8 cellular contexts compared by ENCODE assay signal in the genomic region with DNA sequence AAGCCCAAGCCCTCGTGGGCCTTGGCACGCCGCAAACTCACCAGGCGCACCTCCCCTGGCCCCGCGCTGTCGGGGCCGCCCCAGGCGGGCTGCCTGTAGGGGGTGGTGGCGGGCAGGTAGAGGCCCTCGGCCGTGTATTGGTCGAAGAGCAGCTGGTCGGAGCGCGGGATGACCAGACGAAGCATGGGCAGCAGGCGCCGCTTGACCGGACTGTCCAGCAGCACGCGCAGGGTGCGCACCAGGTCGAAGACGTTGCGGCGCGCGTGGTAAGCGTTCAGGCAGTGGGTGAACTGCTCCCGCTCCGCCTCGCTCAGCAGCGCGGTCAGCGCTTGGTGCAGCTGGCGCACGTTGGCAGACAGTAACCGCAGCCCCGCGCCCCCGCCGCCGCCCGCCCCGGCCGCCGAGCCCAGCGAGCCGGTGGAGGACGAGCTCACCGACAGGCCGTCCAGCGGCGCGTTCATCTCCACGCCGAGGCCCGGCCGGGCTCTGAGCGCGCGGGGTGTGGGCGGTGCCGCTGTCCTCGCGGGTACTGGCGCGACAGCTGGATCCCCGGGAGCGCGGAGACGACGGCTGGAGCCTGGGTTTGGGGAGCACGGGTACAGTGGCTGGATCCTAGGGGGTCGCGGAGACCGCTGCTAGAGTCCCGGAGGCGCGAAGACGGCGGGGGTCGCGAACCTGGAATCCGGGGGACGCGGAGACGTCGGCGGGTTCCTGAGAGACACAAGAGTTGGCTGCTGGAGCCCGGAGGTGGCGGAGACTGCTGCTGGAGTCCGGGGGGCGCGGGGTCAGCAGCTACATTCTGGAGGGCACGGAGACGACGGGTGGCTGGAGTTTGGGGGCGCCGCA. TPM values are rescaled to one million over a fixed set of nuclear protein-coding genes. Genes with fewer than 3 reads are reported as not detected.
A peak's percentile ranks its signal among the peaks of the same experiment; 100 is the strongest.
DNase-seq lines count a peak whose midpoint lies in the region; ATAC-seq and TF ChIP-seq lines count a peak whose summit lies in the region.

No MANE protein-coding gene starts in this region.

- no peaks in the 10 kb centered on the region for H3K36me3 ChIP-seq in BLaER1 treated with 17β-estradiol and CSF1 and Interleukin-3, amounts not matched to agents 10 nM and 100 nM
- H3K36me3 ChIP-seq in HUES64 (ENCODE audit: insufficient read depth, low read length) (no peaks in the 10 kb centered on the region), ectodermal cell (ENCODE audit: control insufficient read depth, insufficient read depth, low read length) (no peaks in the 10 kb centered on the region), lung (ENCODE audit: control insufficient read depth in 2 of 2, insufficient read depth in 2 of 2, low read length in 2 of 2) (no peaks in the 10 kb centered on the region)

- peaks cover 0 to 15% (median 0%) of the 10 kb centered on the region in 11 experiments; a peak in 2 of 22 replicates for H4K20me1 ChIP-seq in BLaER1 treated with 17β-estradiol and CSF1 and Interleukin-3, amounts not matched to agents 10 nM and 100 nM

- H3K27ac ChIP-seq in BLaER1 treated with 17β-estradiol and CSF1 and Interleukin-3, amounts not matched to agents 10 nM and 100 nM = peak overlapping the region in 8 of 11 experiments; percentile 8 to 83 (median 46); a peak in 10 of 22 replicates
- no peak overlapping the region for H3K27ac ChIP-seq in HUES64 (ENCODE audit: low read depth, low read length)
- no peak overlapping the region for H3K27ac ChIP-seq in ectodermal cell (ENCODE audit: insufficient read depth, low read depth, low read length, poor library complexity, severe bottlenecking)
- H3K27ac ChIP-seq in lung (ENCODE audit: low read depth in 1 of 2, low read length in 1 of 2) = peak overlapping the region in 1 of 2 donors; percentile 41

- peaks cover 6 to 33% (median 10%) of the 10 kb centered on the region in 10 experiments; a peak in 19 of 20 replicates for H3K4me1 ChIP-seq in BLaER1 treated with 17β-estradiol and CSF1 and Interleukin-3, amounts not matched to agents 10 nM and 100 nM
- H3K4me1 ChIP-seq in HUES64 (ENCODE audit: insufficient read depth, low read length) (peaks cover 49% of the 10 kb centered on the region), ectodermal cell (ENCODE audit: control insufficient read depth, insufficient read depth, low read length) (peaks cover 42% of the 10 kb centered on the region), lung (ENCODE audit: control insufficient read depth in 2 of 2, insufficient read depth in 2 of 2, low read length in 2 of 2) (peaks cover 0 to 9% of the 10 kb centered on the region in 2 donors)

- TF ChIP-seq CTCF in lung (IDR thresholded peaks at IDR 0.05; ENCODE audit: control extremely low read depth, extremely low read depth) = no peak

- ATAC-seq in lung (ENCODE audit: insufficient read depth, low FRiP score) = peak; percentile 49
- ATAC-seq in GM19023 (IDR thresholded peaks at IDR 0.05; ENCODE audit: unreplicated experiment) = no peak

- peak; percentile 25 for DNase-seq in activated CD4-positive, alpha-beta T cell treated with anti-CD3 and anti-CD28 coated beads, Interleukin-2, amount 50 U/mL, for 1 hour
- DNase-seq in lung (ENCODE audit: low spot score) (peak; percentile 36), GM19238 (ENCODE audit: insufficient read length, low spot score) (no peak)
- peak; percentile 53 for DNase-seq in stimulated activated CD8-positive, alpha-beta memory T cell treated with anti-CD3 and anti-CD28 coated beads, Interleukin-4, amount 100 ng/mL, for 48 hours

- H3K4me2 ChIP-seq in BLaER1 treated with 17β-estradiol and CSF1 and Interleukin-3, amounts not matched to agents 10 nM and 100 nM = peak overlapping the region; percentile 91 to 99 (median 97)

- peak overlapping the region; percentile 59 to 80 (median 73) for H3K9ac ChIP-seq in BLaER1 treated with 17β-estradiol and CSF1 and Interleukin-3, amounts not matched to agents 10 nM and 100 nM
- H3K9ac ChIP-seq in HUES64 (ENCODE audit: low read depth, low read length) = peak overlapping the region; percentile 57

- peak overlapping the region; percentile 60 to 77 (median 68) for H3K4me3 ChIP-seq in BLaER1 treated with 17β-estradiol and CSF1 and Interleukin-3, amounts not matched to agents 10 nM and 100 nM
- H3K4me3 ChIP-seq in HUES64 (ENCODE audit: low read length) = peak overlapping the region; percentile 83
- H3K4me3 ChIP-seq in ectodermal cell (ENCODE audit: insufficient read depth, low read depth, low read length) = peak overlapping the region; percentile 62
- peak overlapping the region; percentile 47 for H3K4me3 ChIP-seq in lung

- peaks cover 29 to 59% (median 43%) of the 10 kb centered on the region in 11 experiments for H3K27me3 ChIP-seq in BLaER1 treated with 17β-estradiol and CSF1 and Interleukin-3, amounts not matched to agents 10 nM and 100 nM
- peaks cover 27% of the 10 kb centered on the region for H3K27me3 ChIP-seq in HUES64 (ENCODE audit: insufficient read depth, low read length)
- peaks cover 23% of the 10 kb centered on the region for H3K27me3 ChIP-seq in ectodermal cell (ENCODE audit: control insufficient read depth, insufficient read depth, low read length, poor library complexity, severe bottlenecking)
- no peaks in the 10 kb centered on the region for H3K27me3 ChIP-seq in lung (ENCODE audit: control insufficient read depth, insufficient read depth)

- WGBS in HUES64 = 3% methylated on average over 101 of the region's 101 CpGs
- 4% methylated on average over 101 of the region's 101 CpGs for WGBS in ectodermal cell, 2 experiments
- WGBS in lung, 2 donors = 7% methylated on average over 86 to 101 of the region's 101 CpGs

- no peaks in the 10 kb centered on the region for H3K9me3 ChIP-seq in BLaER1 treated with 17β-estradiol and CSF1 and Interleukin-3, amounts not matched to agents 10 nM and 100 nM (replicated peaks in 1 of 11)
- H3K9me3 ChIP-seq in HUES64 (ENCODE audit: insufficient read depth, low read depth, low read length) = no peaks in the 10 kb centered on the region
- no peaks in the 10 kb centered on the region for H3K9me3 ChIP-seq in ectodermal cell (ENCODE audit: control insufficient read depth, low read length)
- H3K9me3 ChIP-seq in lung (ENCODE audit: control insufficient read depth in 2 of 2, insufficient read depth in 1 of 2, low read length in 1 of 2) = peaks cover 0 to 4% of the 10 kb centered on the region in 2 donors

RNA-seq across cellular contexts. Expression of gene WHRN, which starts 0.7 kb away (rescaled TPM):
- polyA plus RNA-seq in HUES64 (2013, experiment 1 of 2) = 3.6 TPM
- polyA plus RNA-seq in HUES64 (2013, experiment 2 of 2) = 5.5 TPM
- 18.8 TPM for polyA plus RNA-seq in ectodermal cell (2013, experiment 1 of 4)
- 14.7 TPM for polyA plus RNA-seq in ectodermal cell (2013, experiment 2 of 4)
- 11.1 TPM for polyA plus RNA-seq in ectodermal cell (2013, experiment 3 of 4)
- polyA plus RNA-seq in ectodermal cell (2013, experiment 4 of 4) = 15.7 TPM
- 10 to 100 TPM in 1 of 2 donors, 1 to 10 TPM in 1; 6.6 to 11.7 TPM for total RNA-seq in lung
- 1 to 10 TPM; 3.1 to 4.5 TPM for polyA plus RNA-seq in lung

Comparison
In these comparisons a context has a peak if more than half of its experiments do, and no peak if none do; other contexts are left out.
1. H3K27ac ChIP-seq: peak in BLaER1 treated with 17β-estradiol and CSF1 and Interleukin-3, amounts not matched to agents 10 nM and 100 nM (8 of 11); none in HUES64 (single experiment) and ectodermal cell (single experiment).
2. Peak in every context shown above with its lines, with median percentiles within 50 percentile points of each other: H3K4me3 ChIP-seq.